Comparison of ENCODE assay signal across 10 cellular contexts in genomic region chr17:40346768-40347154, GRCh38. TPM values are rescaled to one million over a fixed set of nuclear protein-coding genes. Genes with fewer than 3 reads are reported as not detected.
A peak's percentile ranks its signal among the peaks of the same experiment; 100 is the strongest.
DNase-seq lines count a peak whose midpoint lies in the region; ATAC-seq lines count a peak whose summit lies in the region.
"Had no signal": no experiment of that assay in that cellular context is flagged by ENCODE, and none has a peak within 500 bp of the region (broad histone marks: within the 10 kb centered on the region; RNA-seq: fewer than 3 reads in every experiment).

No MANE protein-coding gene starts in this region.

- no peaks in the 10 kb centered on the region for H3K27me3 ChIP-seq in CD4-positive, CD25-positive, alpha-beta regulatory T cell (ENCODE audit: control insufficient read depth, insufficient read depth, low read length)
- H3K27me3 ChIP-seq in right cardiac atrium (ENCODE audit: control insufficient read depth, insufficient read depth) = no peaks in the 10 kb centered on the region
- no peaks in the 10 kb centered on the region for H3K27me3 ChIP-seq in Karpas-422 (ENCODE audit: low read length)

- POLR2A ChIA-PET in activated CD4-positive, alpha-beta T cell treated with anti-CD3 and anti-CD28 coated beads, Interleukin-2, amount 10 ng/mL, durations not matched to agents 7 days and 5 days (lab: Charles Lee) = no interaction called here

- H3K4me1 Mint-ChIP-seq in CD4-positive, CD25-positive, alpha-beta regulatory T cell = peaks cover 0 to 73% (median 38%) of the 10 kb centered on the region in 4 donors
- H3K4me1 Mint-ChIP-seq in T-helper 2 cell treated with Interferon-gamma antibody and Interleukin-4, amounts not matched to agents 5 μg/mL and 100 μg/mL, for 36 hours (ENCODE audit: low read depth) = peaks cover 23% of the 10 kb centered on the region
- H3K4me1 Mint-ChIP-seq in activated CD4-positive, alpha-beta T cell treated with anti-CD3 and anti-CD28 coated beads, Interleukin-2, amount 10 ng/mL, durations not matched to agents 7 days and 5 days = peaks cover 74% of the 10 kb centered on the region

- H3K36me3 Mint-ChIP-seq in CD4-positive, CD25-positive, alpha-beta regulatory T cell = peaks cover 3% of the 10 kb centered on the region
- peaks cover 29% of the 10 kb centered on the region for H3K36me3 Mint-ChIP-seq in T-helper 2 cell treated with Interferon-gamma antibody and Interleukin-4, amounts not matched to agents 5 μg/mL and 100 μg/mL, for 36 hours (ENCODE audit: low read depth)
- H3K36me3 Mint-ChIP-seq in activated CD4-positive, alpha-beta T cell treated with anti-CD3 and anti-CD28 coated beads, Interleukin-2, amount 10 ng/mL, durations not matched to agents 7 days and 5 days (ENCODE audit: low read depth) = peaks cover 27% of the 10 kb centered on the region

- H3K36me3 ChIP-seq in CD4-positive, CD25-positive, alpha-beta regulatory T cell (ENCODE audit: control insufficient read depth, insufficient read depth, low read length) = peaks cover 25% of the 10 kb centered on the region
- H3K36me3 ChIP-seq in Karpas-422 (ENCODE audit: insufficient read depth, low read length) = no peaks in the 10 kb centered on the region

- H3K9me3 ChIP-seq in CD4-positive, CD25-positive, alpha-beta regulatory T cell (ENCODE audit: control insufficient read depth in 2 of 2, low read length in 2 of 2) = no peaks in the 10 kb centered on the region
- H3K9me3 ChIP-seq in right cardiac atrium (ENCODE audit: control insufficient read depth, low read length) = no peaks in the 10 kb centered on the region
- H3K9me3 ChIP-seq in Karpas-422 (ENCODE audit: low read length) = no peaks in the 10 kb centered on the region

- no peak for DNase-seq in CD4-positive, CD25-positive, alpha-beta regulatory T cell
- no peak for DNase-seq in T-helper 2 cell treated with Interferon-gamma antibody and Interleukin-4, amounts not matched to agents 5 μg/mL and 100 μg/mL, for 36 hours (ENCODE audit: low spot score)
- peak in 1 of 3 donors; percentile 56 for DNase-seq in right cardiac atrium
- DNase-seq in pons (ENCODE audit: low spot score) = peak; percentile 20
- DNase-seq in activated CD4-positive, alpha-beta T cell treated with anti-CD3 and anti-CD28 coated beads, Interleukin-2, amount 10 ng/mL, durations not matched to agents 7 days and 5 days = no peak
- no peak for DNase-seq in NCI-H2196 treated with DMSO at 0.1 percent for 48 hours (lab: John Stamatoyannopoulos, UW; ENCODE audit: unreplicated experiment)
- no peak for DNase-seq in Karpas-422
- DNase-seq in CD1c-positive myeloid dendritic cell (ENCODE audit: extremely low spot score) = no peak
- DNase-seq: NCI-H1417; stimulated activated CD4-positive, alpha-beta T cell treated with anti-CD3 and anti-CD28 coated beads, Interleukin-1b, Interleukin-23, amount 100 ng/mL, for 48 hours had no signal

- 24% methylated on average over 1 of the region's 1 CpG for WGBS in right cardiac atrium

- ATAC-seq in CD4-positive, CD25-positive, alpha-beta regulatory T cell (ENCODE audit: low read depth in 2 of 2) = no peak
- no peak for ATAC-seq in right cardiac atrium

- H3K27ac ChIP-seq in CD4-positive, CD25-positive, alpha-beta regulatory T cell (ENCODE audit: insufficient read depth, low read length, poor library complexity, severe bottlenecking) = peak overlapping the region; percentile 81
- H3K27ac ChIP-seq in right cardiac atrium (ENCODE audit: low read length) (peak overlapping the region; percentile 26), Karpas-422 (ENCODE audit: low read length) (no peak overlapping the region)

- CTCF ChIA-PET in activated CD4-positive, alpha-beta T cell treated with anti-CD3 and anti-CD28 coated beads, Interleukin-2, amount 10 ng/mL, durations not matched to agents 7 days and 5 days (lab: Charles Lee) = interaction anchor here (2.4 kb wide), 1 partner anchor 186 kb away, joined by 9 read pairs; no protein-coding TSS in a partner anchor

- H3K9me3 Mint-ChIP-seq in CD4-positive, CD25-positive, alpha-beta regulatory T cell = no peaks in the 10 kb centered on the region
- H3K9me3 Mint-ChIP-seq in T-helper 2 cell treated with Interferon-gamma antibody and Interleukin-4, amounts not matched to agents 5 μg/mL and 100 μg/mL, for 36 hours = no peaks in the 10 kb centered on the region
- H3K9me3 Mint-ChIP-seq in activated CD4-positive, alpha-beta T cell treated with anti-CD3 and anti-CD28 coated beads, Interleukin-2, amount 10 ng/mL, durations not matched to agents 7 days and 5 days = no peaks in the 10 kb centered on the region

- peaks cover 71% of the 10 kb centered on the region for H3K4me1 ChIP-seq in CD4-positive, CD25-positive, alpha-beta regulatory T cell (ENCODE audit: control insufficient read depth, insufficient read depth, low read length, poor library complexity, severe bottlenecking)
- H3K4me1 ChIP-seq in right cardiac atrium (ENCODE audit: control insufficient read depth, insufficient read depth, low read length) = peaks cover 41% of the 10 kb centered on the region
- peaks cover 44% of the 10 kb centered on the region for H3K4me1 ChIP-seq in Karpas-422 (ENCODE audit: low read length)

- H3K27me3 Mint-ChIP-seq in CD4-positive, CD25-positive, alpha-beta regulatory T cell = no peaks in the 10 kb centered on the region
- H3K27me3 Mint-ChIP-seq in T-helper 2 cell treated with Interferon-gamma antibody and Interleukin-4, amounts not matched to agents 5 μg/mL and 100 μg/mL, for 36 hours (ENCODE audit: low read depth) = no peaks in the 10 kb centered on the region
- no peaks in the 10 kb centered on the region for H3K27me3 Mint-ChIP-seq in activated CD4-positive, alpha-beta T cell treated with anti-CD3 and anti-CD28 coated beads, Interleukin-2, amount 10 ng/mL, durations not matched to agents 7 days and 5 days

- H2AFZ ChIP-seq in Karpas-422 (ENCODE audit: low read length) = no peak overlapping the region

- H3K79me2 ChIP-seq in Karpas-422 (ENCODE audit: low read length) = peaks cover 7% of the 10 kb centered on the region; the same call in 1 of the 2 replicates

- no peak overlapping the region for H3K4me3 ChIP-seq in CD4-positive, CD25-positive, alpha-beta regulatory T cell (ENCODE audit: low read depth, low read length)
- no peak overlapping the region for H3K4me3 ChIP-seq in right cardiac atrium (ENCODE audit: low read length)
- H3K4me3 ChIP-seq in Karpas-422 (ENCODE audit: low read length) = no peak overlapping the region

- intact Hi-C loops in right cardiac atrium (cut with DNase I) = loop anchor here in 1 of 4 donors (5.0 kb wide), 1 partner anchor 34 kb away; no protein-coding TSS in a partner anchor

- no peak overlapping the region for H3K4me2 ChIP-seq in Karpas-422 (ENCODE audit: low read depth, low read length, poor library complexity, severe bottlenecking)

- peak overlapping the region; percentile 87 to 97 (median 91) for H3K27ac Mint-ChIP-seq in CD4-positive, CD25-positive, alpha-beta regulatory T cell
- H3K27ac Mint-ChIP-seq in T-helper 2 cell treated with Interferon-gamma antibody and Interleukin-4, amounts not matched to agents 5 μg/mL and 100 μg/mL, for 36 hours = peak overlapping the region; percentile 58
- no peak overlapping the region for H3K27ac Mint-ChIP-seq in activated CD4-positive, alpha-beta T cell treated with anti-CD3 and anti-CD28 coated beads, Interleukin-2, amount 10 ng/mL, durations not matched to agents 7 days and 5 days

- peak overlapping the region; percentile 38 to 87 (median 68) for H3K4me3 Mint-ChIP-seq in CD4-positive, CD25-positive, alpha-beta regulatory T cell
- H3K4me3 Mint-ChIP-seq in T-helper 2 cell treated with Interferon-gamma antibody and Interleukin-4, amounts not matched to agents 5 μg/mL and 100 μg/mL, for 36 hours = no peak overlapping the region
- no peak overlapping the region for H3K4me3 Mint-ChIP-seq in activated CD4-positive, alpha-beta T cell treated with anti-CD3 and anti-CD28 coated beads, Interleukin-2, amount 10 ng/mL, durations not matched to agents 7 days and 5 days

- H3K9ac ChIP-seq in Karpas-422 (ENCODE audit: low read length) = no peak overlapping the region

- H3K9me2 ChIP-seq in Karpas-422 (replicated peaks; ENCODE audit: insufficient read depth, low read length) = no peaks in the 10 kb centered on the region

- H4K20me1 ChIP-seq in Karpas-422 (ENCODE audit: insufficient read depth, low read depth, low read length) = peaks cover 22% of the 10 kb centered on the region; the same call in 1 of the 2 replicates

RNA-seq across cellular contexts. Expression of gene GJD3, which starts 17.8 kb away (rescaled TPM):
- not detected for total RNA-seq in CD4-positive, CD25-positive, alpha-beta regulatory T cell
- not detected for polyA plus RNA-seq in CD4-positive, CD25-positive, alpha-beta regulatory T cell
- total RNA-seq in right cardiac atrium = 1 to 10 TPM in 1 of 4 donors, under 1 TPM in 3; 0.74 to 1.4 (median 0.86) TPM
- polyA plus RNA-seq in right cardiac atrium = 0.27 TPM
- under 1 TPM in 1 of 2 experiments, not detected in 1; 0.22 TPM for total RNA-seq in activated CD4-positive, alpha-beta T cell treated with anti-CD3 and anti-CD28 coated beads, Interleukin-2, amount 10 ng/mL, durations not matched to agents 7 days and 5 days
- total RNA-seq in Karpas-422 (2014; rRNA removed; shearing (Covaris generic); ENCODE audit: low replicate concordance) = not detected in 2 replicates

RNA-seq across cellular contexts. Expression of gene RARA, which starts 37.8 kb away (rescaled TPM):
- total RNA-seq in CD4-positive, CD25-positive, alpha-beta regulatory T cell = 126 TPM
- 10 to 100 TPM in 3 of 4 donors, 1 to 10 TPM in 1; 7.3 to 14.5 (median 12.6) TPM for polyA plus RNA-seq in CD4-positive, CD25-positive, alpha-beta regulatory T cell
- total RNA-seq in right cardiac atrium = 10 to 100 TPM; 26.2 to 39.0 (median 29.1) TPM
- polyA plus RNA-seq in right cardiac atrium = 28.3 TPM
- total RNA-seq in activated CD4-positive, alpha-beta T cell treated with anti-CD3 and anti-CD28 coated beads, Interleukin-2, amount 10 ng/mL, durations not matched to agents 7 days and 5 days = 10 to 100 TPM; 66.6 to 66.7 TPM
- total RNA-seq in Karpas-422 (2014; rRNA removed; shearing (Covaris generic); ENCODE audit: low replicate concordance) = 21.8 and 22.3 TPM in 2 replicates

RNA-seq across cellular contexts. Expression of gene CDC6, which starts 59.1 kb away (rescaled TPM):
- total RNA-seq in CD4-positive, CD25-positive, alpha-beta regulatory T cell = 5.7 TPM
- 1 to 10 TPM in 2 of 4 donors, under 1 TPM in 1, not detected in 1; 0.59 to 1.7 (median 1.1) TPM for polyA plus RNA-seq in CD4-positive, CD25-positive, alpha-beta regulatory T cell
- 1 to 10 TPM; 1.0 to 1.8 (median 1.3) TPM for total RNA-seq in right cardiac atrium
- polyA plus RNA-seq in right cardiac atrium = 0.36 TPM
- total RNA-seq in activated CD4-positive, alpha-beta T cell treated with anti-CD3 and anti-CD28 coated beads, Interleukin-2, amount 10 ng/mL, durations not matched to agents 7 days and 5 days = 10 to 100 TPM; 81.1 to 98.8 TPM
- 14.6 and 16.4 TPM in 2 replicates for total RNA-seq in Karpas-422 (2014; rRNA removed; shearing (Covaris generic); ENCODE audit: low replicate concordance)

Comparison
In these comparisons a context has a peak if more than half of its experiments do, and no peak if none do; other contexts are left out.
1. H3K4me3 Mint-ChIP-seq: peak in CD4-positive, CD25-positive, alpha-beta regulatory T cell (4 of 4); none in T-helper 2 cell treated with Interferon-gamma antibody and Interleukin-4, amounts not matched to agents 5 μg/mL and 100 μg/mL, for 36 hours (single experiment) and activated CD4-positive, alpha-beta T cell treated with anti-CD3 and anti-CD28 coated beads, Interleukin-2, amount 10 ng/mL, durations not matched to agents 7 days and 5 days (single experiment).